1 cellular context compared by ENCODE assay signal in genomic region chr15:83845230-83845629, GRCh38.
TF ChIP-seq lines count a peak whose summit lies in the region.

No MANE protein-coding gene starts in this region.

TF ChIP-seq in GM23338, 12 proteins besides CTCF, POLR2A, EP300 and RAD21 (continued from another document):
- TF ChIP-seq ZNF462 (CRISPR knock-in tag; IDR thresholded peaks at IDR 0.05), result no peak
- TF ChIP-seq EZH2phosphoT487 (IDR thresholded peaks at IDR 0.05; ENCODE audit: unreplicated experiment), result no peak
- no peak for TF ChIP-seq ETS1 (IDR thresholded peaks at IDR 0.05)
- TF ChIP-seq NANOG (IDR thresholded peaks at IDR 0.05; ENCODE audit: borderline replicate concordance), result no peak
- no peak for TF ChIP-seq ZNF331 (CRISPR knock-in tag; IDR thresholded peaks at IDR 0.05; ENCODE audit: low read depth)
